Comparison of ENCODE assay signal across 17 cellular contexts in genomic region chr19:56718231-56718630, GRCh38.
DNase-seq lines count a peak whose midpoint lies in the region; ATAC-seq and TF ChIP-seq lines count a peak whose summit lies in the region.
"Had no signal": no experiment of that assay in that cellular context is flagged by ENCODE, and none has a peak within 500 bp of the region (broad histone marks: within the 10 kb centered on the region; RNA-seq: fewer than 3 reads in every experiment).

No MANE protein-coding gene starts in this region.

- DNase-seq in RKO (ENCODE audit: low spot score) (peak; percentile 23), left kidney (ENCODE audit: low read depth, low spot score) (peak; percentile 59), NCI-H226 (no peak)
- no peak for DNase-seq in activated CD4-positive, alpha-beta T cell treated with anti-CD3 and anti-CD28 coated beads, Interleukin-2, amount 50 U/mL, for 4 hours
- DNase-seq: CD4-positive, alpha-beta memory T cell; NCI-H1092; NCI-H1417 treated with DMSO at 0.1 percent for 48 hours; NCI-H1694 treated with DMSO at 0.1 percent for 48 hours; NCI-H2081; NCI-H345; NCI-H510A treated with DMSO at 0.1 percent for 48 hours; NCI-H748 treated with DMSO at 0.1 percent for 48 hours; PC-9; SHP77 had no signal

- ATAC-seq in HG02759 (IDR thresholded peaks at IDR 0.05; ENCODE audit: unreplicated experiment) = no peak
- no peak for ATAC-seq in HG03520 (IDR thresholded peaks at IDR 0.05; ENCODE audit: unreplicated experiment)

- TF ChIP-seq RAD21 in Ishikawa (IDR thresholded peaks at IDR 0.05; ENCODE audit: low read depth) = no peak

- no peak for TF ChIP-seq EP300 in Ishikawa (IDR thresholded peaks at IDR 0.05; ENCODE audit: borderline replicate concordance)

TF ChIP-seq in Ishikawa, 13 proteins besides CTCF, POLR2A, EP300 and RAD21:
- no peak for TF ChIP-seq CREB1 (IDR thresholded peaks at IDR 0.05; ENCODE audit: low read depth)
- TF ChIP-seq REST (IDR thresholded peaks at IDR 0.05; ENCODE audit: low read depth) = peak; percentile 76

Comparison
In these comparisons a context has a peak if more than half of its experiments do, and no peak if none do; other contexts are left out.
1. DNase-seq: peak in RKO (single experiment) and left kidney (single experiment); none in activated CD4-positive, alpha-beta T cell treated with anti-CD3 and anti-CD28 coated beads, Interleukin-2, amount 50 U/mL, for 4 hours (0 of 2) and NCI-H226 (single experiment).